ENCODE assay signal across 23 cellular contexts in genomic region chr11:116481126-116481644, GRCh38.
A peak's percentile ranks its signal among the peaks of the same experiment; 100 is the strongest.
DNase-seq lines count a peak whose midpoint lies in the region; ATAC-seq, FAIRE-seq and TF ChIP-seq lines count a peak whose summit lies in the region.
"Had no signal": no experiment of that assay in that cellular context is flagged by ENCODE, and none has a peak within 500 bp of the region (broad histone marks: within the 10 kb centered on the region; RNA-seq: fewer than 3 reads in every experiment).

No MANE protein-coding gene starts in this region.

- H3K79me2 ChIP-seq in mesendoderm (ENCODE audit: control insufficient read depth, insufficient read depth, low read length): no peaks in the 10 kb centered on the region

- H3K23ac ChIP-seq in mesendoderm (ENCODE audit: low read length): no peak overlapping the region

- H2BK15ac ChIP-seq in mesendoderm (replicated peaks; ENCODE audit: low read depth): no peak overlapping the region

- WGBS in mesendoderm (ENCODE audit: extremely low coverage, insufficient coverage, low lambda C conversion rate): no CpG with 5 or more reads among the region's 3 CpGs

- no peaks in the 10 kb centered on the region for H3K79me1 ChIP-seq in mesendoderm (ENCODE audit: low read length)

- peak overlapping the region; percentile 51 for H3K56ac ChIP-seq in mesendoderm (ENCODE audit: low read length)

- no peak overlapping the region for H3K4me2 ChIP-seq in mesendoderm (ENCODE audit: low read length)
- H3K4me2 ChIP-seq: BLaER1 treated with 17β-estradiol and CSF1 and Interleukin-3, amounts not matched to agents 10 nM and 100 nM; GM23338; KMS-11 had no signal

- no peak for FAIRE-seq in GM12892 (lab: Jason Lieb, UNC)
- FAIRE-seq: GM12878 had no signal

- H2BK120ac ChIP-seq in mesendoderm (ENCODE audit: low read depth, low read length): no peak overlapping the region

- no peaks in the 10 kb centered on the region for H3K36me3 ChIP-seq in mesendoderm (ENCODE audit: control insufficient read depth, insufficient read depth, low read length)
- H3K36me3 ChIP-seq: BLaER1 treated with 17β-estradiol and CSF1 and Interleukin-3, amounts not matched to agents 10 nM and 100 nM; HAP-1 had no signal

- no peak overlapping the region for H2AK5ac ChIP-seq in mesendoderm (ENCODE audit: low read length)

- ATAC-seq in HG02798 (IDR thresholded peaks at IDR 0.05; ENCODE audit: poor library complexity, unreplicated experiment): no peak
- ATAC-seq: GM12878, GM23338 had no signal

- H4K5ac ChIP-seq in mesendoderm (ENCODE audit: low read length): no peak overlapping the region

- H2BK5ac ChIP-seq in mesendoderm (ENCODE audit: low read length): no peak overlapping the region

- DNase-seq in Daoy (ENCODE audit: low read depth) (peak; percentile 23), NCI-H2227 (lab: John Stamatoyannopoulos, UW; ENCODE audit: unreplicated experiment) (peak; percentile 38), NCI-H82 treated with DMSO at 0.1 percent for 48 hours (lab: John Stamatoyannopoulos, UW; ENCODE audit: unreplicated experiment) (peak; percentile 91), mesendoderm (peak; percentile 16), GM12892 (ENCODE audit: insufficient read length) (no peak), DMS79 treated with DMSO at 0.1 percent for 48 hours (lab: John Stamatoyannopoulos, UW) (no peak)
- DNase-seq in activated CD4-positive, CD25-positive, alpha-beta regulatory T cell (lab: John Stamatoyannopoulos, UW): no peak
- DNase-seq: CD4-positive, alpha-beta memory T cell; IMR-90; NCI-H1105; NCI-H1694; NCI-H510A treated with DMSO at 0.1 percent for 48 hours; SHP77 treated with DMSO at 0.1 percent for 48 hours; SW 1271; T-helper 2 cell had no signal

- H4K8ac ChIP-seq in mesendoderm (ENCODE audit: low read depth, low read length): no peak overlapping the region

- no peaks in the 10 kb centered on the region for H3K27me3 ChIP-seq in mesendoderm (ENCODE audit: insufficient read depth, low read length, poor library complexity)
- H3K27me3 ChIP-seq: BLaER1 treated with 17β-estradiol and CSF1 and Interleukin-3, amounts not matched to agents 10 nM and 100 nM had no signal

- H3K4ac ChIP-seq in mesendoderm (ENCODE audit: low read depth, low read length): no peak overlapping the region

- peaks cover 6% of the 10 kb centered on the region for H3K4me1 ChIP-seq in mesendoderm (ENCODE audit: control insufficient read depth, low read depth, low read length)
- H3K4me1 ChIP-seq: BLaER1 treated with 17β-estradiol and CSF1 and Interleukin-3, amounts not matched to agents 10 nM and 100 nM; HAP-1 had no signal

- H3K9ac ChIP-seq in mesendoderm (ENCODE audit: low read length): no peak overlapping the region
- H3K9ac ChIP-seq: BLaER1 treated with 17β-estradiol and CSF1 and Interleukin-3, amounts not matched to agents 10 nM and 100 nM; KMS-11 had no signal

- H3K4me3 ChIP-seq in mesendoderm (ENCODE audit: low read length): no peak overlapping the region
- H3K4me3 ChIP-seq: BLaER1 treated with 17β-estradiol and CSF1 and Interleukin-3, amounts not matched to agents 10 nM and 100 nM; GM12878; GM23338; HAP-1; SK-N-MC had no signal

- no peak overlapping the region for H3K27ac ChIP-seq in mesendoderm (ENCODE audit: low read depth, low read length)
- H3K27ac ChIP-seq: BLaER1 treated with 17β-estradiol and CSF1 and Interleukin-3, amounts not matched to agents 10 nM and 100 nM; KMS-11; RWPE1; SK-N-MC had no signal

- H3K18ac ChIP-seq in mesendoderm (ENCODE audit: low read length): no peak overlapping the region

- TF ChIP-seq POLR2A in GM12892 (IDR thresholded peaks at IDR 0.05; ENCODE audit: low read depth, low read length): no peak

Comparison
In these comparisons a context has a peak if more than half of its experiments do, and no peak if none do; other contexts are left out.
1. DNase-seq: peak in Daoy (single experiment), NCI-H2227 (single experiment), NCI-H82 treated with DMSO at 0.1 percent for 48 hours (single experiment) and mesendoderm (single experiment); none in GM12892 (single experiment), activated CD4-positive, CD25-positive, alpha-beta regulatory T cell (0 of 4) and DMS79 treated with DMSO at 0.1 percent for 48 hours (single experiment).